In genomic region chr5:77168884-77169254, GRCh38 we compare ENCODE assay signal across 13 cellular contexts. TPM values are rescaled to one million over a fixed set of nuclear protein-coding genes. Genes with fewer than 3 reads are reported as not detected.
DNase-seq lines count a peak whose midpoint lies in the region; ATAC-seq and TF ChIP-seq lines count a peak whose summit lies in the region.
"Had no signal": no experiment of that assay in that cellular context is flagged by ENCODE, and none has a peak within 500 bp of the region (broad histone marks: within the 10 kb centered on the region; RNA-seq: fewer than 3 reads in every experiment).

No MANE protein-coding gene starts in this region.

- H3K27ac ChIP-seq in endodermal cell (ENCODE audit: low read depth, low read length), result no peak overlapping the region
- H3K27ac ChIP-seq: pancreas had no signal

- H3K4me3 ChIP-seq in endodermal cell (ENCODE audit: low read length) (no peak overlapping the region), skeletal muscle satellite cell (ENCODE audit: low read length) (no peak overlapping the region)
- H3K4me3 ChIP-seq: pancreas had no signal

- WGBS in endodermal cell (ENCODE audit: insufficient coverage in 1 of 2, insufficient read length in 1 of 2), 2 experiments, result 85 to 100% methylated on average over 1 to 3 of the region's 3 CpGs

- H3K4me2 ChIP-seq in skeletal muscle satellite cell (ENCODE audit: low read length), result peak overlapping the region; percentile 71

- H3K27me3 Mint-ChIP-seq in endodermal cell (ENCODE audit: insufficient read depth), result no peaks in the 10 kb centered on the region

- no peak overlapping the region for H3K27ac Mint-ChIP-seq in endodermal cell

- H3K36me3 Mint-ChIP-seq in endodermal cell (ENCODE audit: low read depth), result no peaks in the 10 kb centered on the region

- DNase-seq in DMS 273 (lab: John Stamatoyannopoulos, UW; ENCODE audit: unreplicated experiment) (peak; percentile 52), DMS 273 treated with DMSO at 0.1 percent for 48 hours (lab: John Stamatoyannopoulos, UW) (no peak), NCI-H460 (ENCODE audit: extremely low read depth, low read depth) (peak; percentile 63), endodermal cell (peak; percentile 22), amniotic stem cell (lab: John Stamatoyannopoulos, UW) (no peak)
- DNase-seq: 8988T; activated naive CD4-positive, alpha-beta T cell had no signal

- ATAC-seq in GM21381 (IDR thresholded peaks at IDR 0.05; ENCODE audit: unreplicated experiment) (no peak), GM19328 (IDR thresholded peaks at IDR 0.05; ENCODE audit: unreplicated experiment) (no peak)
- ATAC-seq: activated CD4-positive, CD25-positive, alpha-beta regulatory T cell treated with anti-CD3 and anti-CD28 coated beads, Interleukin-2, amount 50 U/mL, for 24 hours had no signal

- TF ChIP-seq CTCF in endodermal cell (conservative IDR thresholded peaks at IDR 0.05), result no peak

- H3K27me3 ChIP-seq in endodermal cell (ENCODE audit: control insufficient read depth, insufficient read depth, low read length, poor library complexity, severe bottlenecking) (no peaks in the 10 kb centered on the region), skeletal muscle satellite cell (ENCODE audit: control insufficient read depth, insufficient read depth, low read length) (peaks cover 9% of the 10 kb centered on the region)
- H3K27me3 ChIP-seq: pancreas had no signal

- H3K9ac ChIP-seq in endodermal cell (ENCODE audit: extremely low read depth, low read length, poor library complexity, severe bottlenecking) (no peak overlapping the region), skeletal muscle satellite cell (ENCODE audit: low read depth, low read length) (peak overlapping the region; percentile 76)

- H3K36me3 ChIP-seq in endodermal cell (ENCODE audit: control insufficient read depth, insufficient read depth, low read length) (no peaks in the 10 kb centered on the region), skeletal muscle satellite cell (ENCODE audit: insufficient read depth, low read length) (no peaks in the 10 kb centered on the region)
- H3K36me3 ChIP-seq: pancreas had no signal

- H3K9me3 ChIP-seq in endodermal cell (ENCODE audit: control insufficient read depth, low read length), result no peaks in the 10 kb centered on the region
- no peaks in the 10 kb centered on the region for H3K9me3 ChIP-seq in skeletal muscle satellite cell (replicated peaks; ENCODE audit: low read length)
- H3K9me3 ChIP-seq: pancreas had no signal

- no peaks in the 10 kb centered on the region for H3K4me1 ChIP-seq in endodermal cell (ENCODE audit: control insufficient read depth, insufficient read depth, low read length)
- peaks cover 21% of the 10 kb centered on the region for H3K4me1 ChIP-seq in skeletal muscle satellite cell (ENCODE audit: control insufficient read depth, insufficient read depth, low read length)

- H3K9me3 Mint-ChIP-seq in endodermal cell, result no peaks in the 10 kb centered on the region

- no peak overlapping the region for H3K4me3 Mint-ChIP-seq in endodermal cell

- H3K4me1 Mint-ChIP-seq in endodermal cell, result no peaks in the 10 kb centered on the region

RNA-seq across cellular contexts. Expression of gene PDE8B, which starts 41.6 kb away (rescaled TPM):
- total RNA-seq in NCI-H460 (2014; rRNA removed; shearing (Covaris generic)), result 1.5 and 1.9 TPM in 2 replicates
- 3.2 and 6.3 TPM in 2 replicates for polyA plus RNA-seq in NCI-H460 (2014; cell fraction: nucleus; rRNA removed)
- under 1 TPM; 0.20 to 0.51 TPM for total RNA-seq in endodermal cell
- 0.68 TPM for polyA plus RNA-seq in endodermal cell (2013, experiment 1 of 2)
- polyA plus RNA-seq in endodermal cell (2013, experiment 2 of 2), result 0.50 TPM
- under 0.01 TPM in 1 of 2 replicates, not detected in the other for total RNA-seq in skeletal muscle satellite cell (2012; rRNA removed)
- polyA plus RNA-seq: keratinocyte had no signal

Comparison
In these comparisons a context has a peak if more than half of its experiments do, and no peak if none do; other contexts are left out.
1. DNase-seq: peak in DMS 273 (single experiment), NCI-H460 (single experiment) and endodermal cell (single experiment); none in DMS 273 treated with DMSO at 0.1 percent for 48 hours (single experiment) and amniotic stem cell (single experiment).